Comparison of ENCODE assay signal across 24 cellular contexts in genomic region chrX:6279277-6279909, GRCh38. TPM values are rescaled to one million over a fixed set of nuclear protein-coding genes. Genes with fewer than 3 reads are reported as not detected.
A peak's percentile ranks its signal among the peaks of the same experiment; 100 is the strongest.
DNase-seq lines count a peak whose midpoint lies in the region; ATAC-seq and TF ChIP-seq lines count a peak whose summit lies in the region.
"Had no signal": no experiment of that assay in that cellular context is flagged by ENCODE, and none has a peak within 500 bp of the region (broad histone marks: within the 10 kb centered on the region; RNA-seq: fewer than 3 reads in every experiment).

No MANE protein-coding gene starts in this region.

- H3K4me1 Mint-ChIP-seq in WTC11 (peaks cover 43% of the 10 kb centered on the region), HFFc6 (ENCODE audit: low read depth) (no peaks in the 10 kb centered on the region)

- H2AK5ac ChIP-seq in mesendoderm (ENCODE audit: low read length) = no peak overlapping the region

- no peaks in the 10 kb centered on the region for H3K36me3 ChIP-seq in H7 (replicated peaks; ENCODE audit: control insufficient read depth, insufficient read depth, low read length)
- no peaks in the 10 kb centered on the region for H3K36me3 ChIP-seq in mesendoderm (ENCODE audit: control insufficient read depth, insufficient read depth, low read length)
- H3K36me3 ChIP-seq: Peyer's patch had no signal

- H2BK120ac ChIP-seq in mesendoderm (ENCODE audit: low read depth, low read length) = no peak overlapping the region

- peaks cover 6% of the 10 kb centered on the region; the same call in 1 of the 2 replicates for H3K27me3 Mint-ChIP-seq in WTC11 (ENCODE audit: low read depth)
- peaks cover 1% of the 10 kb centered on the region for H3K27me3 Mint-ChIP-seq in HFFc6 (ENCODE audit: insufficient read depth)

- CTCF ChIA-PET in WTC11 (lab: Charles Lee) = no interaction called here

- ATAC-seq in WTC11 (peak; percentile 91), GM19455 (IDR thresholded peaks at IDR 0.05; ENCODE audit: unreplicated experiment) (no peak), GM21825 (IDR thresholded peaks at IDR 0.05; ENCODE audit: unreplicated experiment) (no peak)

- no peak overlapping the region for H2BK15ac ChIP-seq in mesendoderm (replicated peaks; ENCODE audit: low read depth)

- TF ChIP-seq CTCF in WTC11 (IDR thresholded peaks at IDR 0.05) (no peak), HFFc6 (IDR thresholded peaks at IDR 0.05) (no peak)

- no peak overlapping the region for H4K8ac ChIP-seq in mesendoderm (ENCODE audit: low read depth, low read length)

- H3K27me3 ChIP-seq in H7 (ENCODE audit: control insufficient read depth, insufficient read depth, low read length) (no peaks in the 10 kb centered on the region), mesendoderm (ENCODE audit: insufficient read depth, low read length, poor library complexity) (no peaks in the 10 kb centered on the region)
- H3K27me3 ChIP-seq: Peyer's patch had no signal

- POLR2A ChIA-PET in WTC11 (lab: Charles Lee) = no interaction called here

- H3K4me3 ChIP-seq in H7 (ENCODE audit: insufficient read depth, low read depth, low read length) (no peak overlapping the region), mesendoderm (ENCODE audit: low read length) (no peak overlapping the region)
- H3K4me3 ChIP-seq: Peyer's patch, SK-N-MC had no signal

- H4K5ac ChIP-seq in mesendoderm (ENCODE audit: low read length) = no peak overlapping the region

- H3K27ac Mint-ChIP-seq in WTC11 (peak overlapping the region; percentile 90), HFFc6 (no peak overlapping the region)

- H3K9ac ChIP-seq in mesendoderm (ENCODE audit: low read length) = no peak overlapping the region

- WGBS in mesendoderm (ENCODE audit: extremely low coverage, insufficient coverage, low lambda C conversion rate) = no CpG with 5 or more reads among the region's 5 CpGs

- peaks cover 43% of the 10 kb centered on the region for H3K9me3 Mint-ChIP-seq in WTC11
- H3K9me3 Mint-ChIP-seq in HFFc6 = peaks cover 15% of the 10 kb centered on the region

- H3K23ac ChIP-seq in mesendoderm (ENCODE audit: low read length) = no peak overlapping the region

- H3K4me3 Mint-ChIP-seq in WTC11 = peak overlapping the region; percentile 33
- H3K4me3 Mint-ChIP-seq in HFFc6 = no peak overlapping the region

- peak overlapping the region; percentile 66 for H3K27ac ChIP-seq in mesendoderm (ENCODE audit: low read depth, low read length)
- H3K27ac ChIP-seq: Peyer's patch, SK-N-MC had no signal

- H3K56ac ChIP-seq in mesendoderm (ENCODE audit: low read length) = peak overlapping the region; percentile 49

- H3K18ac ChIP-seq in mesendoderm (ENCODE audit: low read length) = peak overlapping the region; percentile 68

- no peaks in the 10 kb centered on the region for H3K79me1 ChIP-seq in mesendoderm (ENCODE audit: low read length)

- no peak overlapping the region for H2BK5ac ChIP-seq in mesendoderm (ENCODE audit: low read length)

- H3K36me3 Mint-ChIP-seq in WTC11 (peaks cover 36% of the 10 kb centered on the region), HFFc6 (ENCODE audit: low read depth) (no peaks in the 10 kb centered on the region)

- H3K4me2 ChIP-seq in mesendoderm (ENCODE audit: low read length) = no peak overlapping the region

- no peaks in the 10 kb centered on the region for H3K4me1 ChIP-seq in mesendoderm (ENCODE audit: control insufficient read depth, low read depth, low read length)
- H3K4me1 ChIP-seq: Peyer's patch had no signal

- H3K4ac ChIP-seq in mesendoderm (ENCODE audit: low read depth, low read length) = no peak overlapping the region

- DNase-seq in H7 = peak; percentile 14
- DNase-seq in WTC11 (ENCODE audit: low spot score) = no peak
- DNase-seq in iPS DF 19.7 (ENCODE audit: low read depth, low spot score) = peak; percentile 30
- no peak for DNase-seq in mesendoderm
- DNase-seq in NCI-H1092 treated with DMSO at 0.1 percent for 48 hours (lab: John Stamatoyannopoulos, UW) = no peak
- DNase-seq in HFFc6 = no peak
- DNase-seq: Calu3, DMS79 treated with DMSO at 0.1 percent for 48 hours, HCEC 1CT, KBM-7, MV-4-11, NCI-H2029 treated with DMSO at 0.1 percent for 48 hours, NCI-H2171, NCI-H226, NCI-H510A, NCI-H69, OCI-M1, Peyer's patch, SIG-M5 had no signal

- no peaks in the 10 kb centered on the region for H3K79me2 ChIP-seq in mesendoderm (ENCODE audit: control insufficient read depth, insufficient read depth, low read length)

TF ChIP-seq in WTC11, 78 proteins besides CTCF, POLR2A, EP300 and RAD21:
- no peak for TF ChIP-seq NR1H2 (CRISPR knock-in tag; IDR thresholded peaks at IDR 0.05)
- TF ChIP-seq TEAD1 (CRISPR knock-in tag; IDR thresholded peaks at IDR 0.05) = 0 out of 2 replicates have a peak, but pooled peaks have one; percentile 31

RNA-seq across cellular contexts. Expression of gene NLGN4X, which starts 50.7 kb away (rescaled TPM):
- total RNA-seq in H7 (2014; rRNA removed; shearing (Covaris generic)) = 38.0 and 58.6 TPM in 2 replicates
- 53.8 to 66.9 TPM (median 63.3 TPM) in 3 replicates for total RNA-seq in WTC11 (2021)
- 42.9 TPM for polyA plus RNA-seq in mesendoderm (2013, experiment 1 of 2)
- polyA plus RNA-seq in mesendoderm (2013, experiment 2 of 2) = 42.3 TPM
- not detected for total RNA-seq in HFFc6 (2021; fragmentation: NEBNext Ultra II Directional; extraction: Animal tissue kit (Norgen Biotek cat#: 25700))
- total RNA-seq: Calu3, HT-29, LHCN-M2 had no signal

Comparison
In these comparisons a context has a peak if more than half of its experiments do, and no peak if none do; other contexts are left out.
1. DNase-seq: peak in H7 (single experiment) and iPS DF 19.7 (single experiment); none in WTC11 (single experiment), mesendoderm (single experiment), NCI-H1092 treated with DMSO at 0.1 percent for 48 hours (single experiment) and HFFc6 (single experiment).
2. RNA of gene NLGN4X, which starts 50.7 kb away (total RNA-seq): 53.8 to 66.9 TPM in WTC11 and 38.0 to 58.6 TPM in H7; not detected in HFFc6; every median in the first group is over 10 times any median in the second.